In genomic region chr14:103111297-103111981, GRCh38 we compare ENCODE assay signal across 15 cellular contexts. TPM values are rescaled to one million over a fixed set of nuclear protein-coding genes. Genes with fewer than 3 reads are reported as not detected.
DNase-seq lines count a peak whose midpoint lies in the region; ATAC-seq and TF ChIP-seq lines count a peak whose summit lies in the region.
"Had no signal": no experiment of that assay in that cellular context is flagged by ENCODE, and none has a peak within 500 bp of the region (broad histone marks: within the 10 kb centered on the region; RNA-seq: fewer than 3 reads in every experiment).

No MANE protein-coding gene starts in this region.

- H3K4me3 ChIP-seq in esophagus squamous epithelium, result no peak overlapping the region
- no peak overlapping the region for H3K4me3 ChIP-seq in rectal smooth muscle tissue (ENCODE audit: low read length)

- H3K36me3 ChIP-seq in esophagus squamous epithelium, result no peaks in the 10 kb centered on the region
- no peaks in the 10 kb centered on the region for H3K36me3 ChIP-seq in rectal smooth muscle tissue (ENCODE audit: control insufficient read depth, insufficient read depth, low read length)
- H3K36me3 ChIP-seq: brain microvascular endothelial cell had no signal

- H3K4me1 ChIP-seq in esophagus squamous epithelium, result peaks cover 34 to 76% (median 46%) of the 10 kb centered on the region in 3 donors
- peaks cover 2% of the 10 kb centered on the region for H3K4me1 ChIP-seq in rectal smooth muscle tissue (ENCODE audit: control insufficient read depth, insufficient read depth, low read length)

- peak overlapping the region in 3 of 4 donors; percentile 36 to 68 (median 62) for H3K27ac ChIP-seq in esophagus squamous epithelium
- peak overlapping the region; percentile 7 for H3K27ac ChIP-seq in rectal smooth muscle tissue (ENCODE audit: low read depth, low read length)
- H3K27ac ChIP-seq: brain microvascular endothelial cell had no signal

- intact Hi-C loops in esophagus squamous epithelium (cut with DNase I), result no loop called here

- H3K27ac Mint-ChIP-seq in T-helper 17 cell, result no peak overlapping the region
- H3K27ac Mint-ChIP-seq: T-helper 1 cell treated with Interleukin-12 subunit alpha and Interleukin-12 subunit beta and Interleukin-4 antibody, amounts not matched to agents 30 μg/mL and 1 μg/mL, for 36 hours had no signal

- H3K9me3 ChIP-seq in esophagus squamous epithelium, result no peaks in the 10 kb centered on the region
- H3K9me3 ChIP-seq in T-helper 17 cell (ENCODE audit: control insufficient read depth, low read length, poor library complexity, severe bottlenecking), result no peaks in the 10 kb centered on the region

- H3K4me3 Mint-ChIP-seq in T-helper 17 cell, result no peak overlapping the region

- no peak for TF ChIP-seq CTCF in esophagus squamous epithelium (IDR thresholded peaks at IDR 0.05)

- H3K4me1 Mint-ChIP-seq in T-helper 17 cell, result peaks cover 12% of the 10 kb centered on the region

- TF ChIP-seq POLR2A in esophagus squamous epithelium (IDR thresholded peaks at IDR 0.05), result no peak

- WGBS in esophagus squamous epithelium, 2 donors, result no CpG with 5 or more reads among the region's 5 CpGs

- H3K27me3 Mint-ChIP-seq in T-helper 17 cell, result peaks cover 12% of the 10 kb centered on the region

- DNase-seq in COLO668 (lab: John Stamatoyannopoulos, UW; ENCODE audit: unreplicated experiment) (peak; percentile 76), NCI-H226 (peak; percentile 74), esophagus squamous epithelium (lab: John Stamatoyannopoulos, UW) (no peak), T-helper 17 cell (no peak), pons (ENCODE audit: low spot score) (no peak)
- DNase-seq: activated CD4-positive, alpha-beta T cell treated with anti-CD3 and anti-CD28 coated beads, Interleukin-2, amount 50 U/mL, for 1 hour; activated gamma-delta T cell treated with Interleukin-2 at 50 U/mL for 16 hours; brain microvascular endothelial cell; left cardiac atrium had no signal

- H3K36me3 Mint-ChIP-seq in T-helper 17 cell (ENCODE audit: low read depth), result no peaks in the 10 kb centered on the region

- H3K27me3 ChIP-seq in esophagus squamous epithelium (no peaks in the 10 kb centered on the region), rectal smooth muscle tissue (ENCODE audit: control insufficient read depth, insufficient read depth, low read length) (no peaks in the 10 kb centered on the region)
- H3K27me3 ChIP-seq: brain microvascular endothelial cell had no signal

- no peak overlapping the region for H3K9ac ChIP-seq in rectal smooth muscle tissue (ENCODE audit: low read length)

- ATAC-seq in T-helper 17 cell, result no peak
- ATAC-seq in HG02981 (IDR thresholded peaks at IDR 0.05; ENCODE audit: unreplicated experiment), result no peak
- ATAC-seq in HG02970 (IDR thresholded peaks at IDR 0.05; ENCODE audit: low FRiP score, unreplicated experiment), result no peak

RNA-seq across cellular contexts. Expression of gene TNFAIP2, which starts 11.8 kb away (rescaled TPM):
- total RNA-seq in esophagus squamous epithelium (100 to 1,000 TPM in 3 of 4 donors, 10 to 100 TPM in 1; 36.6 to 163 (median 130) TPM), T-helper 17 cell (10 to 100 TPM in 1 of 2 donors, 1 to 10 TPM in 1; 6.3 to 20.6 TPM)
- total RNA-seq: OCI-LY7 had no signal

RNA-seq across cellular contexts. Expression of gene EXOC3L4, which starts 16.9 kb away (rescaled TPM):
- total RNA-seq in esophagus squamous epithelium (under 1 TPM in 1 of 4 donors, not detected in 3; 1.00 TPM), T-helper 17 cell (not detected)
- total RNA-seq: OCI-LY7 had no signal

RNA-seq across cellular contexts. Expression of gene LBHD2, which starts 27.4 kb away (rescaled TPM):
- total RNA-seq in esophagus squamous epithelium (1 to 10 TPM in 1 of 4 donors, not detected in 3; 1.1 TPM), T-helper 17 cell (not detected)
- total RNA-seq: G401, OCI-LY7 had no signal

RNA-seq across cellular contexts. Expression of gene CDC42BPB, which starts 54.1 kb away (rescaled TPM):
- total RNA-seq in esophagus squamous epithelium (10 to 100 TPM; 43.7 to 98.2 (median 81.2) TPM), T-helper 17 cell (10 to 100 TPM; 11.6 to 16.3 TPM)

Comparison
In these comparisons a context has a peak if more than half of its experiments do, and no peak if none do; other contexts are left out.
1. DNase-seq: peak in COLO668 (single experiment) and NCI-H226 (single experiment); none in esophagus squamous epithelium (single experiment), T-helper 17 cell (0 of 3) and pons (single experiment).